11 cellular contexts compared by ENCODE assay signal in genomic region chr10:133097961-133098360, GRCh38. TPM values are rescaled to one million over a fixed set of nuclear protein-coding genes. Genes with fewer than 3 reads are reported as not detected.
"Had no signal": no experiment of that assay in that cellular context is flagged by ENCODE, and none has a peak within 500 bp of the region (broad histone marks: within the 10 kb centered on the region; RNA-seq: fewer than 3 reads in every experiment).

No MANE protein-coding gene starts in this region.

- H3K4me2 ChIP-seq: KMS-11 had no signal

- H3K27ac Mint-ChIP-seq: IgD-negative memory B cell had no signal

- H3K4me3 ChIP-seq: K562 had no signal

- H3K9ac ChIP-seq: KMS-11 had no signal

- DNase-seq: IMR-90, KBM-7, KG1 had no signal

- H3K27ac ChIP-seq: HL-60, KMS-11 had no signal

- H3K9me3 Mint-ChIP-seq: IgD-negative memory B cell had no signal

- FAIRE-seq: HepG2, HTR-8/SVneo, K562 had no signal

- H3K4me3 Mint-ChIP-seq: IgD-negative memory B cell had no signal

- ATAC-seq: HepG2 had no signal

- H3K36me3 Mint-ChIP-seq: IgD-negative memory B cell had no signal

RNA-seq across cellular contexts. Expression of gene ADGRA1, which starts 10.2 kb away (rescaled TPM):
- total RNA-seq: HepG2, HT-29, HT1080, IMR-90, K562 had no signal
- polyA plus RNA-seq: HepG2, IgD-negative memory B cell, IMR-90, K562 had no signal
